Comparison of ENCODE assay signal across 1 cellular context in genomic region chr17:40362696-40363479, GRCh38.
TF ChIP-seq lines count a peak whose summit lies in the region.

No MANE protein-coding gene starts in this region.

TF ChIP-seq in GM12878, 131 proteins besides CTCF, POLR2A, EP300 and RAD21 (continued from another document):
- TF ChIP-seq POLR2AphosphoS5 (IDR thresholded peaks at IDR 0.05; ENCODE audit: low read length) (no peak), SIN3A (IDR thresholded peaks at IDR 0.05; ENCODE audit: low read depth, low read length) (peak; percentile 60; the same call in 1 of the 2 replicates), NFIC (IDR thresholded peaks at IDR 0.05; ENCODE audit: low read depth, low read length) (no peak), TCF3 (IDR thresholded peaks at IDR 0.05; ENCODE audit: borderline replicate concordance, insufficient read depth, low read depth, low read length) (0 out of 2 replicates have a peak, but pooled peaks have one; percentile 15), DPF2 (IDR thresholded peaks at IDR 0.05) (0 out of 2 replicates have a peak, but pooled peaks have one; percentile 42), FOS (IDR thresholded peaks at IDR 0.05; ENCODE audit: borderline replicate concordance, extremely low read depth, insufficient read length) (no peak), CHD2 (IDR thresholded peaks at IDR 0.05; ENCODE audit: borderline replicate concordance, low read depth, low read length) (peak; percentile 87), STAT3 (IDR thresholded peaks at IDR 0.05; ENCODE audit: low read depth, low read length) (no peak), BCL3 (IDR thresholded peaks at IDR 0.05; ENCODE audit: borderline replicate concordance, insufficient read depth, low read depth, low read length, poor library complexity, severe bottlenecking) (no peak)
- TF ChIP-seq, protein P1, sequence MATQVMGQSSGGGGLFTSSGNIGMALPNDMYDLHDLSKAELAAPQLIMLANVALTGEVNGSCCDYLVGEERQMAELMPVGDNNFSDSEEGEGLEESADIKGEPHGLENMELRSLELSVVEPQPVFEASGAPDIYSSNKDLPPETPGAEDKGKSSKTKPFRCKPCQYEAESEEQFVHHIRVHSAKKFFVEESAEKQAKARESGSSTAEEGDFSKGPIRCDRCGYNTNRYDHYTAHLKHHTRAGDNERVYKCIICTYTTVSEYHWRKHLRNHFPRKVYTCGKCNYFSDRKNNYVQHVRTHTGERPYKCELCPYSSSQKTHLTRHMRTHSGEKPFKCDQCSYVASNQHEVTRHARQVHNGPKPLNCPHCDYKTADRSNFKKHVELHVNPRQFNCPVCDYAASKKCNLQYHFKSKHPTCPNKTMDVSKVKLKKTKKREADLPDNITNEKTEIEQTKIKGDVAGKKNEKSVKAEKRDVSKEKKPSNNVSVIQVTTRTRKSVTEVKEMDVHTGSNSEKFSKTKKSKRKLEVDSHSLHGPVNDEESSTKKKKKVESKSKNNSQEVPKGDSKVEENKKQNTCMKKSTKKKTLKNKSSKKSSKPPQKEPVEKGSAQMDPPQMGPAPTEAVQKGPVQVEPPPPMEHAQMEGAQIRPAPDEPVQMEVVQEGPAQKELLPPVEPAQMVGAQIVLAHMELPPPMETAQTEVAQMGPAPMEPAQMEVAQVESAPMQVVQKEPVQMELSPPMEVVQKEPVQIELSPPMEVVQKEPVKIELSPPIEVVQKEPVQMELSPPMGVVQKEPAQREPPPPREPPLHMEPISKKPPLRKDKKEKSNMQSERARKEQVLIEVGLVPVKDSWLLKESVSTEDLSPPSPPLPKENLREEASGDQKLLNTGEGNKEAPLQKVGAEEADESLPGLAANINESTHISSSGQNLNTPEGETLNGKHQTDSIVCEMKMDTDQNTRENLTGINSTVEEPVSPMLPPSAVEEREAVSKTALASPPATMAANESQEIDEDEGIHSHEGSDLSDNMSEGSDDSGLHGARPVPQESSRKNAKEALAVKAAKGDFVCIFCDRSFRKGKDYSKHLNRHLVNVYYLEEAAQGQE (IDR thresholded peaks at IDR 0.05; ENCODE audit: low read depth, low read length), result no peak
- TF ChIP-seq, protein P2, sequence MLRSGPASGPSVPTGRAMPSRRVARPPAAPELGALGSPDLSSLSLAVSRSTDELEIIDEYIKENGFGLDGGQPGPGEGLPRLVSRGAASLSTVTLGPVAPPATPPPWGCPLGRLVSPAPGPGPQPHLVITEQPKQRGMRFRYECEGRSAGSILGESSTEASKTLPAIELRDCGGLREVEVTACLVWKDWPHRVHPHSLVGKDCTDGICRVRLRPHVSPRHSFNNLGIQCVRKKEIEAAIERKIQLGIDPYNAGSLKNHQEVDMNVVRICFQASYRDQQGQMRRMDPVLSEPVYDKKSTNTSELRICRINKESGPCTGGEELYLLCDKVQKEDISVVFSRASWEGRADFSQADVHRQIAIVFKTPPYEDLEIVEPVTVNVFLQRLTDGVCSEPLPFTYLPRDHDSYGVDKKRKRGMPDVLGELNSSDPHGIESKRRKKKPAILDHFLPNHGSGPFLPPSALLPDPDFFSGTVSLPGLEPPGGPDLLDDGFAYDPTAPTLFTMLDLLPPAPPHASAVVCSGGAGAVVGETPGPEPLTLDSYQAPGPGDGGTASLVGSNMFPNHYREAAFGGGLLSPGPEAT (IDR thresholded peaks at IDR 0.05; ENCODE audit: low read depth), result no peak
